ENCODE assay signal across 11 cellular contexts in the genomic region with DNA sequence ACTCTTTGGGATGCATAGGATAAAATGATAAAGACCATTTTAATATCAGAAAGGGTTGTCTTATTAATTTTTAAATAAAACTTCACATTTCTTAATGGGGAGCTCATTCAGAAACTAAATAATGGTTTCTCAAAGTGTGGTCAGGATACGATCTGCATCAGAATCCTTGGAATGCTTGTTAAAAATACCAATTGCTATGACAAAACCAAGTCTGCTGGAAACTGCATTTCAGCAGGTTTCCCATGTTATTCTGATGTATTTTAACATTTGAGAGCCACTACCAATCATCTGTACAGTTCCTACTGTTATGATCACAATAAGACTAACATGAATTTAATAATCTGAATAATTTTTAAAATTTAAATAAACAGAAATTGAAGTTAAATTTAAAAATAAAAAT.
DNase-seq lines count a peak whose midpoint lies in the region; ATAC-seq lines count a peak whose summit lies in the region.
"Had no signal": no experiment of that assay in that cellular context is flagged by ENCODE, and none has a peak within 500 bp of the region (broad histone marks: within the 10 kb centered on the region; RNA-seq: fewer than 3 reads in every experiment).

No MANE protein-coding gene starts in this region.

- DNase-seq in GM03348 (ENCODE audit: low spot score) = peak; percentile 71
- peak; percentile 70 for DNase-seq in RPMI7951 (ENCODE audit: low read depth)
- peak; percentile 40 for DNase-seq in epithelial cell of prostate (ENCODE audit: low read depth, low spot score)
- peak; percentile 85 for DNase-seq in renal cortical epithelial cell (ENCODE audit: low read depth)
- no peak for DNase-seq in activated CD4-positive, alpha-beta T cell treated with anti-CD3 and anti-CD28 coated beads for 4 hours
- no peak for DNase-seq in HK-2 (ENCODE audit: unreplicated experiment)
- DNase-seq: activated naive CD8-positive, alpha-beta T cell treated with anti-CD3 and anti-CD28 coated beads, Interleukin-2, amount 10 ng/mL, durations not matched to agents 7 days and 5 days; effector memory CD4-positive, alpha-beta T cell; naive thymus-derived CD4-positive, alpha-beta T cell had no signal

- peak overlapping the region; percentile 86 for H3K27ac ChIP-seq in epithelial cell of prostate

- ATAC-seq in GM21367 (IDR thresholded peaks at IDR 0.05; ENCODE audit: unreplicated experiment) (no peak), GM18873 (IDR thresholded peaks at IDR 0.05; ENCODE audit: low FRiP score, unreplicated experiment) (no peak)
- ATAC-seq: naive thymus-derived CD4-positive, alpha-beta T cell had no signal

Comparison
In these comparisons a context has a peak if more than half of its experiments do, and no peak if none do; other contexts are left out.
1. DNase-seq: peak in GM03348 (single experiment), RPMI7951 (single experiment), epithelial cell of prostate (single experiment) and renal cortical epithelial cell (single experiment); none in activated CD4-positive, alpha-beta T cell treated with anti-CD3 and anti-CD28 coated beads for 4 hours (0 of 2) and HK-2 (single experiment).